ENCODE assay signal across 20 cellular contexts in genomic region chr6:163381118-163381751, GRCh38. TPM values are rescaled to one million over a fixed set of nuclear protein-coding genes. Genes with fewer than 3 reads are reported as not detected.
DNase-seq lines count a peak whose midpoint lies in the region; ATAC-seq, FAIRE-seq and TF ChIP-seq lines count a peak whose summit lies in the region.
"Had no signal": no experiment of that assay in that cellular context is flagged by ENCODE, and none has a peak within 500 bp of the region (broad histone marks: within the 10 kb centered on the region; RNA-seq: fewer than 3 reads in every experiment).

No MANE protein-coding gene starts in this region.

- H3K9ac ChIP-seq in HepG2 (ENCODE audit: insufficient read depth, low read depth, low read length), result no peak overlapping the region
- H3K9ac ChIP-seq: BLaER1 treated with 17β-estradiol and CSF1 and Interleukin-3, amounts not matched to agents 10 nM and 100 nM had no signal

- 34% methylated on average over 8 of the region's 8 CpGs for WGBS in HepG2 (ENCODE audit: low lambda C conversion rate)
- WGBS in right lobe of liver (ENCODE audit: insufficient coverage, low coverage, low lambda C conversion rate, missing lambda C conversion rate), result 85% methylated on average over 6 of the region's 8 CpGs

- no peak for FAIRE-seq in HepG2 (lab: Jason Lieb, UNC)

- no TSS peak for BruUV-seq in HepG2 (replicated peaks; lab: Mats Ljungman, UMichigan)

- H3K27ac ChIP-seq in HepG2 (ENCODE audit: extremely low read length, insufficient read depth, low read length) (no peak overlapping the region), right lobe of liver (no peak overlapping the region)
- H3K27ac ChIP-seq: BLaER1 treated with 17β-estradiol and CSF1 and Interleukin-3, amounts not matched to agents 10 nM and 100 nM; HL-60 had no signal

- H2AFZ ChIP-seq in HepG2 (ENCODE audit: low read length), result no peak overlapping the region

- TF ChIP-seq POLR2A in HepG2 (IDR thresholded peaks at IDR 0.05; ENCODE audit: insufficient read depth in 1 of 2, low read depth in 2 of 2, low read length in 2 of 2), result no peak
- no peak for TF ChIP-seq POLR2A in right lobe of liver (IDR thresholded peaks at IDR 0.05)

- peaks cover 12% of the 10 kb centered on the region for H3K36me3 Mint-ChIP-seq in dendritic cell treated with granulocyte-macrophage colony-stimulating factor and Interleukin-4, amounts not matched to agents 40 ng/mL and 50 ng/mL, for 4 days (ENCODE audit: low read depth)
- no peaks in the 10 kb centered on the region for H3K36me3 Mint-ChIP-seq in activated T-helper 1 cell treated with anti-CD3 and anti-CD28 coated beads, Interleukin-12 subunit alpha, Interleukin-12 subunit beta, Interleukin-2, Interleukin-4 antibody, amounts not matched to agents 30 ng/mL and 10 ng/mL and 1 ng/mL, durations not matched to agents 14 hours and 24 hours and 36 hours (ENCODE audit: low read depth)
- H3K36me3 Mint-ChIP-seq: CD8-positive, alpha-beta T cell had no signal

- no peak for TF ChIP-seq RAD21 in HepG2 (CRISPR knock-in tag; IDR thresholded peaks at IDR 0.05)

- POLR2A ChIA-PET in HepG2 (lab: Yijun Ruan, JAX), result no interaction called here

- TF ChIP-seq CTCF in HepG2 (CRISPR knock-in tag; IDR thresholded peaks at IDR 0.05), result no peak
- TF ChIP-seq CTCF in right lobe of liver (IDR thresholded peaks at IDR 0.05), result no peak

- H3K4me3 ChIP-seq in HepG2 (replicated peaks in 1 of 3; ENCODE audit: insufficient read depth in 1 of 3, low read depth in 2 of 3, low read length in 3 of 3) (peak overlapping the region in 1 of 3 experiments; percentile 18; a peak in 1 of 6 replicates), right lobe of liver (no peak overlapping the region)
- H3K4me3 ChIP-seq: BLaER1 treated with 17β-estradiol and CSF1 and Interleukin-3, amounts not matched to agents 10 nM and 100 nM had no signal

- H3K79me2 ChIP-seq in HepG2 (ENCODE audit: insufficient read depth, low read length), result no peaks in the 10 kb centered on the region

- H3K36me3 ChIP-seq in HepG2 (replicated peaks in 1 of 2; ENCODE audit: control insufficient read depth in 1 of 2, insufficient read depth in 2 of 2, low read length in 2 of 2), result no peaks in the 10 kb centered on the region
- no peaks in the 10 kb centered on the region for H3K36me3 ChIP-seq in right lobe of liver
- H3K36me3 ChIP-seq: BLaER1 treated with 17β-estradiol and CSF1 and Interleukin-3, amounts not matched to agents 10 nM and 100 nM had no signal

- H3K9me3 Mint-ChIP-seq in dendritic cell treated with granulocyte-macrophage colony-stimulating factor and Interleukin-4, amounts not matched to agents 40 ng/mL and 50 ng/mL, for 4 days, result peaks cover 8% of the 10 kb centered on the region
- H3K9me3 Mint-ChIP-seq in activated T-helper 1 cell treated with anti-CD3 and anti-CD28 coated beads, Interleukin-12 subunit alpha, Interleukin-12 subunit beta, Interleukin-2, Interleukin-4 antibody, amounts not matched to agents 30 ng/mL and 10 ng/mL and 1 ng/mL, durations not matched to agents 14 hours and 24 hours and 36 hours, result peaks cover 5% of the 10 kb centered on the region
- H3K9me3 Mint-ChIP-seq: CD8-positive, alpha-beta T cell; HFFc6 had no signal

- no peak for TF ChIP-seq EP300 in HepG2 (IDR thresholded peaks at IDR 0.05; ENCODE audit: low read depth in 2 of 2, low read length in 2 of 2)
- TF ChIP-seq EP300 in HepG2 (CRISPR knock-in tag; IDR thresholded peaks at IDR 0.05; ENCODE audit: borderline replicate concordance), result no peak

- H3K27me3 Mint-ChIP-seq in dendritic cell treated with granulocyte-macrophage colony-stimulating factor and Interleukin-4, amounts not matched to agents 40 ng/mL and 50 ng/mL, for 4 days, result no peaks in the 10 kb centered on the region
- H3K27me3 Mint-ChIP-seq in activated T-helper 1 cell treated with anti-CD3 and anti-CD28 coated beads, Interleukin-12 subunit alpha, Interleukin-12 subunit beta, Interleukin-2, Interleukin-4 antibody, amounts not matched to agents 30 ng/mL and 10 ng/mL and 1 ng/mL, durations not matched to agents 14 hours and 24 hours and 36 hours (ENCODE audit: insufficient read depth), result no peaks in the 10 kb centered on the region

- H3K4me1 ChIP-seq in HepG2 (ENCODE audit: insufficient read depth, low read length) (peaks cover 26% of the 10 kb centered on the region), right lobe of liver (no peaks in the 10 kb centered on the region)

- peak overlapping the region; percentile 39 for H3K27ac Mint-ChIP-seq in dendritic cell treated with granulocyte-macrophage colony-stimulating factor and Interleukin-4, amounts not matched to agents 40 ng/mL and 50 ng/mL, for 4 days
- H3K27ac Mint-ChIP-seq in activated T-helper 1 cell treated with anti-CD3 and anti-CD28 coated beads, Interleukin-12 subunit alpha, Interleukin-12 subunit beta, Interleukin-2, Interleukin-4 antibody, amounts not matched to agents 30 ng/mL and 10 ng/mL and 1 ng/mL, durations not matched to agents 14 hours and 24 hours and 36 hours, result no peak overlapping the region
- H3K27ac Mint-ChIP-seq: B cell; CD8-positive, alpha-beta T cell; HFFc6 had no signal

- peaks cover 11% of the 10 kb centered on the region; the same call in 1 of the 2 replicates for H3K9me3 ChIP-seq in HepG2 (ENCODE audit: low read length)
- H3K9me3 ChIP-seq in right lobe of liver, result no peaks in the 10 kb centered on the region

- intact Hi-C loops in HepG2 (cut with micrococcal nuclease; ENCODE audit: unreplicated experiment), result no loop called here
- intact Hi-C loops in right lobe of liver (cut with DNase I), result no loop called here
- intact Hi-C loops in dendritic cell treated with granulocyte-macrophage colony-stimulating factor and Interleukin-4, amounts not matched to agents 40 ng/mL and 50 ng/mL, for 4 days (cut with micrococcal nuclease), result no loop called here
- intact Hi-C loops in activated T-helper 1 cell treated with anti-CD3 and anti-CD28 coated beads, Interleukin-12 subunit alpha, Interleukin-12 subunit beta, Interleukin-2, Interleukin-4 antibody, amounts not matched to agents 30 ng/mL and 10 ng/mL and 1 ng/mL, durations not matched to agents 14 hours and 24 hours and 36 hours (cut with micrococcal nuclease), result no loop called here

- in situ Hi-C loops in HepG2 (cut with HindIII; ENCODE audit: extremely low pct_ligation_motif_present, low pct_unique_long_range_greater_than_20kb), result no loop called here

- H3K4me2 ChIP-seq in HepG2 (ENCODE audit: low read depth, low read length), result peak overlapping the region; percentile 74
- H3K4me2 ChIP-seq: BLaER1 treated with 17β-estradiol and CSF1 and Interleukin-3, amounts not matched to agents 10 nM and 100 nM had no signal

- ATAC-seq in HepG2 (peak; percentile 66), right lobe of liver (no peak), HG03175 (IDR thresholded peaks at IDR 0.05; ENCODE audit: unreplicated experiment) (no peak)
- ATAC-seq: CD8-positive, alpha-beta T cell; HCT116 had no signal

- peaks cover 24% of the 10 kb centered on the region for H3K4me1 Mint-ChIP-seq in dendritic cell treated with granulocyte-macrophage colony-stimulating factor and Interleukin-4, amounts not matched to agents 40 ng/mL and 50 ng/mL, for 4 days (ENCODE audit: low read depth)
- no peaks in the 10 kb centered on the region for H3K4me1 Mint-ChIP-seq in activated T-helper 1 cell treated with anti-CD3 and anti-CD28 coated beads, Interleukin-12 subunit alpha, Interleukin-12 subunit beta, Interleukin-2, Interleukin-4 antibody, amounts not matched to agents 30 ng/mL and 10 ng/mL and 1 ng/mL, durations not matched to agents 14 hours and 24 hours and 36 hours (ENCODE audit: low read depth)
- H3K4me1 Mint-ChIP-seq: B cell had no signal

- H3K4me3 Mint-ChIP-seq in dendritic cell treated with granulocyte-macrophage colony-stimulating factor and Interleukin-4, amounts not matched to agents 40 ng/mL and 50 ng/mL, for 4 days, result no peak overlapping the region
- H3K4me3 Mint-ChIP-seq in activated T-helper 1 cell treated with anti-CD3 and anti-CD28 coated beads, Interleukin-12 subunit alpha, Interleukin-12 subunit beta, Interleukin-2, Interleukin-4 antibody, amounts not matched to agents 30 ng/mL and 10 ng/mL and 1 ng/mL, durations not matched to agents 14 hours and 24 hours and 36 hours, result no peak overlapping the region
- H3K4me3 Mint-ChIP-seq: B cell; CD8-positive, alpha-beta T cell; HFFc6 had no signal

- H4K20me1 ChIP-seq in HepG2 (ENCODE audit: insufficient read depth, low read length), result no peaks in the 10 kb centered on the region
- H4K20me1 ChIP-seq: BLaER1 treated with 17β-estradiol and CSF1 and Interleukin-3, amounts not matched to agents 10 nM and 100 nM had no signal

- H3K27me3 ChIP-seq in HepG2 (ENCODE audit: control insufficient read depth in 1 of 2, insufficient read depth in 2 of 2, low read length in 2 of 2) (peaks cover 0 to 11% of the 10 kb centered on the region in 2 experiments; a peak in 3 of 5 replicates), right lobe of liver (no peaks in the 10 kb centered on the region)
- H3K27me3 ChIP-seq: BLaER1 treated with 17β-estradiol and CSF1 and Interleukin-3, amounts not matched to agents 10 nM and 100 nM had no signal

- CTCF ChIA-PET in HepG2 (lab: Yijun Ruan, JAX; ENCODE audit: low intra/inter-chr PET ratio, low total read pairs), result no interaction called here

- DNase-seq in HepG2 (ENCODE audit: low spot score) (peak; percentile 28), right lobe of liver (no peak), mesenteric fat pad (ENCODE audit: low spot score) (peak; percentile 43), renal cortical epithelial cell (ENCODE audit: low read depth) (peak; percentile 66), foreskin melanocyte (no peak)
- no peak for DNase-seq in activated T-helper 1 cell treated with anti-CD3 and anti-CD28 coated beads, Interleukin-12 subunit alpha, Interleukin-12 subunit beta, Interleukin-2, Interleukin-4 antibody, amounts not matched to agents 30 ng/mL and 10 ng/mL and 1 ng/mL, durations not matched to agents 14 hours and 24 hours and 36 hours (ENCODE audit: low spot score)
- DNase-seq: Calu3; CD8-positive, alpha-beta T cell; DMS79 treated with DMSO at 0.1 percent for 48 hours; GF-D8; GOT3; H7; HFFc6; IMR-90 had no signal

RNA-seq across cellular contexts. Expression of gene QKI, which starts 33.3 kb away (rescaled TPM):
- total RNA-seq in HepG2 (2016; rRNA removed; fragmentation: Illumina TruSeq; extraction: Trizol) (136 and 167 TPM in 2 replicates), right lobe of liver (10 to 100 TPM; 47.6 to 80.8 (median 76.3) TPM), mesenteric fat pad (267 TPM), renal cortical epithelial cell (92.6 and 218 TPM in 2 replicates)
- 33.5 and 40.4 TPM in 2 replicates for total RNA-seq in HepG2 (2016; cell fraction: cytosol; rRNA removed; fragmentation: Illumina TruSeq; extraction: Trizol; ENCODE audit: low read depth)
- 141 and 159 TPM in 2 replicates for total RNA-seq in HepG2 (2016; cell fraction: insoluble cytoplasmic fraction; rRNA removed; fragmentation: Illumina TruSeq; extraction: Trizol)
- 82.9 and 85.6 TPM in 2 replicates for total RNA-seq in HepG2 (2016; cell fraction: membrane; rRNA removed; fragmentation: Illumina TruSeq; extraction: Trizol)
- 114 and 126 TPM in 2 replicates for total RNA-seq in HepG2 (2016; cell fraction: nucleus; rRNA removed; fragmentation: Illumina TruSeq; extraction: Trizol)
- 117 and 137 TPM in 2 replicates for polyA plus RNA-seq in HepG2 (2011; rRNA removed)
- polyA plus RNA-seq in HepG2 (2011; cell fraction: cytosol; rRNA removed), result 108 and 115 TPM in 2 replicates
- polyA plus RNA-seq in HepG2 (2011; cell fraction: nucleus; rRNA removed), result 73.5 and 79.1 TPM in 2 replicates
- 77.5 and 90.6 TPM in 2 replicates for polyA plus RNA-seq in HepG2 (2012)
- 5.6 and 6.8 TPM in 2 replicates for polyA plus RNA-seq in HepG2 (2016; cell fraction: cytosol; fragmentation: Illumina TruSeq; extraction: Trizol; ENCODE audit: low read depth)
- 101 and 120 TPM in 2 replicates for polyA plus RNA-seq in HepG2 (2016; cell fraction: insoluble cytoplasmic fraction; fragmentation: Illumina TruSeq; extraction: Trizol; ENCODE audit: low read depth)
- 23.6 and 26.7 TPM in 2 replicates for polyA plus RNA-seq in HepG2 (2016; cell fraction: membrane; fragmentation: Illumina TruSeq; extraction: Trizol; ENCODE audit: low read depth)
- polyA plus RNA-seq in HepG2 (2016; cell fraction: nucleus; fragmentation: Illumina TruSeq; extraction: Trizol; ENCODE audit: insufficient read depth, low read depth), result 50.1 and 57.9 TPM in 2 replicates
- polyA minus RNA-seq in HepG2 (2011; rRNA and poly(A)+ RNA removed; ENCODE audit: low replicate concordance), result 195 and 554 TPM in 2 replicates
- 175 and 185 TPM in 2 replicates for polyA minus RNA-seq in HepG2 (2011; cell fraction: cytosol; rRNA and poly(A)+ RNA removed)
- 261 and 310 TPM in 2 replicates for polyA minus RNA-seq in HepG2 (2011; cell fraction: nucleus; rRNA and poly(A)+ RNA removed)
- 71.1 and 72.5 TPM in 2 replicates for total RNA-seq in activated T-helper 1 cell treated with anti-CD3 and anti-CD28 coated beads, Interleukin-12 subunit alpha, Interleukin-12 subunit beta, Interleukin-2, Interleukin-4 antibody, amounts not matched to agents 30 ng/mL and 10 ng/mL and 1 ng/mL, durations not matched to agents 14 hours and 24 hours and 36 hours

Comparison
In these comparisons a context has a peak if more than half of its experiments do, and no peak if none do; other contexts are left out.
1. DNase-seq: peak in HepG2 (single experiment), mesenteric fat pad (single experiment) and renal cortical epithelial cell (single experiment); none in right lobe of liver (0 of 3), foreskin melanocyte (single experiment) and activated T-helper 1 cell treated with anti-CD3 and anti-CD28 coated beads, Interleukin-12 subunit alpha, Interleukin-12 subunit beta, Interleukin-2, Interleukin-4 antibody, amounts not matched to agents 30 ng/mL and 10 ng/mL and 1 ng/mL, durations not matched to agents 14 hours and 24 hours and 36 hours (single experiment).